In genomic region chr4:184983660-184984356, GRCh38 we compare ENCODE assay signal across 9 cellular contexts. TPM values are rescaled to one million over a fixed set of nuclear protein-coding genes. Genes with fewer than 3 reads are reported as not detected.
DNase-seq lines count a peak whose midpoint lies in the region; ATAC-seq and TF ChIP-seq lines count a peak whose summit lies in the region.
"Had no signal": no experiment of that assay in that cellular context is flagged by ENCODE, and none has a peak within 500 bp of the region (broad histone marks: within the 10 kb centered on the region; RNA-seq: fewer than 3 reads in every experiment).

No MANE protein-coding gene starts in this region.

- no peak for TF ChIP-seq POLR2A in gastroesophageal sphincter (IDR thresholded peaks at IDR 0.05)

- H3K9me3 Mint-ChIP-seq in activated T-cell treated with anti-CD3 and anti-CD28 coated beads, Interleukin-2, amount 50 U/mL, for 72 hours = no peaks in the 10 kb centered on the region
- H3K9me3 Mint-ChIP-seq: T-helper 1 cell treated with Interleukin-12 subunit alpha and Interleukin-12 subunit beta and Interleukin-4 antibody, amounts not matched to agents 30 μg/mL and 1 μg/mL, for 36 hours had no signal

- H3K36me3 ChIP-seq in gastroesophageal sphincter (no peaks in the 10 kb centered on the region), psoas muscle (ENCODE audit: insufficient read depth in 1 of 2, low read depth in 1 of 2) (no peaks in the 10 kb centered on the region)

- no peak overlapping the region for H3K27ac Mint-ChIP-seq in activated T-cell treated with anti-CD3 and anti-CD28 coated beads, Interleukin-2, amount 50 U/mL, for 72 hours
- H3K27ac Mint-ChIP-seq: T-helper 1 cell treated with Interleukin-12 subunit alpha and Interleukin-12 subunit beta and Interleukin-4 antibody, amounts not matched to agents 30 μg/mL and 1 μg/mL, for 36 hours had no signal

- H3K27me3 ChIP-seq in gastroesophageal sphincter = peaks cover 14% of the 10 kb centered on the region
- no peaks in the 10 kb centered on the region for H3K27me3 ChIP-seq in psoas muscle (ENCODE audit: insufficient read depth in 3 of 3, low read length in 2 of 3)

- no peak overlapping the region for H3K4me3 Mint-ChIP-seq in activated T-cell treated with anti-CD3 and anti-CD28 coated beads, Interleukin-2, amount 50 U/mL, for 72 hours
- H3K4me3 Mint-ChIP-seq: T-helper 1 cell treated with Interleukin-12 subunit alpha and Interleukin-12 subunit beta and Interleukin-4 antibody, amounts not matched to agents 30 μg/mL and 1 μg/mL, for 36 hours had no signal

- TF ChIP-seq EP300 in gastroesophageal sphincter (IDR thresholded peaks at IDR 0.05) = no peak

- ATAC-seq in GM19372 (IDR thresholded peaks at IDR 0.05; ENCODE audit: low read depth, unreplicated experiment) (peak; percentile 61), HG03521 (IDR thresholded peaks at IDR 0.05; ENCODE audit: unreplicated experiment) (peak; percentile 63), gastroesophageal sphincter (peak; percentile 66), psoas muscle (peak; percentile 70 to 93 (median 86)), HG03025 (IDR thresholded peaks at IDR 0.05; ENCODE audit: low FRiP score, unreplicated experiment) (no peak)
- peak; percentile 71 to 79 for ATAC-seq in activated T-cell treated with anti-CD3 and anti-CD28 coated beads, Interleukin-2, amount 50 U/mL, for 72 hours (replicated peaks in 1 of 2)

- H3K27ac ChIP-seq in gastroesophageal sphincter (no peak overlapping the region), psoas muscle (no peak overlapping the region)

- no peak overlapping the region for H3K4me3 ChIP-seq in gastroesophageal sphincter
- no peak overlapping the region for H3K4me3 ChIP-seq in psoas muscle

- no peaks in the 10 kb centered on the region for H3K4me1 Mint-ChIP-seq in activated T-cell treated with anti-CD3 and anti-CD28 coated beads, Interleukin-2, amount 50 U/mL, for 72 hours (ENCODE audit: low read depth)

- DNase-seq in CD1c-positive myeloid dendritic cell (ENCODE audit: extremely low spot score) (peak; percentile 26), NOMO-1 treated with DMSO at 0.1 percent for 48 hours (lab: John Stamatoyannopoulos, UW; ENCODE audit: unreplicated experiment) (peak; percentile 24), psoas muscle (peak; percentile 53 to 79)
- peak; percentile 57 to 65 for DNase-seq in activated T-cell treated with anti-CD3 and anti-CD28 coated beads, Interleukin-2, amount 50 U/mL, for 72 hours

- peaks cover 0 to 9% (median 0%) of the 10 kb centered on the region in 3 donors for H3K4me1 ChIP-seq in gastroesophageal sphincter
- peaks cover under 1% of the 10 kb centered on the region for H3K4me1 ChIP-seq in psoas muscle

- intact Hi-C loops in psoas muscle (cut with DNase I) = loop anchor here (2.0 to 10.0 kb wide), 4 partner anchors 149 to 237 kb away; no protein-coding TSS in a partner anchor

- TF ChIP-seq CTCF in gastroesophageal sphincter (IDR thresholded peaks at IDR 0.05) = peak in 3 of 4 experiments; percentile 7 to 54 (median 42)
- TF ChIP-seq CTCF in psoas muscle (IDR thresholded peaks at IDR 0.05) = peak; percentile 51

- H3K36me3 Mint-ChIP-seq in activated T-cell treated with anti-CD3 and anti-CD28 coated beads, Interleukin-2, amount 50 U/mL, for 72 hours (ENCODE audit: insufficient read depth in 2 of 2) = no peaks in the 10 kb centered on the region

- 40 to 68% methylated on average over 12 to 16 of the region's 21 CpGs for WGBS in gastroesophageal sphincter (ENCODE audit: low coverage in 1 of 2), 2 donors
- 31 to 37% (median 37%) methylated on average over 21 of the region's 21 CpGs for WGBS in psoas muscle, 3 donors

- H3K9me3 ChIP-seq in gastroesophageal sphincter (no peaks in the 10 kb centered on the region), psoas muscle (no peaks in the 10 kb centered on the region)

- H3K27me3 Mint-ChIP-seq in activated T-cell treated with anti-CD3 and anti-CD28 coated beads, Interleukin-2, amount 50 U/mL, for 72 hours (ENCODE audit: low read depth) = peaks cover 10% of the 10 kb centered on the region

RNA-seq across cellular contexts. Expression of gene HELT, which starts 34.5 kb away (rescaled TPM):
- total RNA-seq in activated T-cell treated with anti-CD3 and anti-CD28 coated beads, Interleukin-2, amount 50 U/mL, for 72 hours = not detected
- not detected for total RNA-seq in gastroesophageal sphincter
- under 1 TPM in 1 of 4 donors, not detected in 3; 0.36 TPM for total RNA-seq in psoas muscle
- not detected for polyA plus RNA-seq in psoas muscle
